Comparison of ENCODE assay signal across 8 cellular contexts in genomic region chr2:202910687-202911086, GRCh38. TPM values are rescaled to one million over a fixed set of nuclear protein-coding genes. Genes with fewer than 3 reads are reported as not detected.
DNase-seq lines count a peak whose midpoint lies in the region; ATAC-seq and TF ChIP-seq lines count a peak whose summit lies in the region.

No MANE protein-coding gene starts in this region.

- TF ChIP-seq CTCF in MCF 10A (IDR thresholded peaks at IDR 0.05; ENCODE audit: unreplicated experiment) = no peak

- peak overlapping the region; percentile 88 for H3K9ac ChIP-seq in HUES48 (ENCODE audit: low read depth, low read length)

- H3K27me3 ChIP-seq in ACC112 (ENCODE audit: insufficient read depth, low read length) (no peaks in the 10 kb centered on the region), HUES48 (ENCODE audit: control insufficient read depth, insufficient read depth, low read length) (no peaks in the 10 kb centered on the region), mononuclear cell (ENCODE audit: insufficient read depth, low read length) (no peaks in the 10 kb centered on the region)

- peak overlapping the region; percentile 96 for H3K4me3 Mint-ChIP-seq in MCF 10A (ENCODE audit: unreplicated experiment)

- no peak overlapping the region for H2AFZ ChIP-seq in ACC112 (ENCODE audit: low read length, unreplicated experiment)

- peaks cover 4% of the 10 kb centered on the region for H3K9me3 Mint-ChIP-seq in MCF 10A (ENCODE audit: unreplicated experiment)

- BruUV-seq in MCF 10A (replicated peaks; lab: Mats Ljungman, UMichigan) = no TSS peak

- no peak for ATAC-seq in GM21526 (IDR thresholded peaks at IDR 0.05; ENCODE audit: low FRiP score, unreplicated experiment)
- ATAC-seq in GM18861 (IDR thresholded peaks at IDR 0.05; ENCODE audit: unreplicated experiment) = no peak

- CTCF ChIA-PET in MCF 10A (lab: Yijun Ruan, JAX) = interaction anchor here (0.7 to 1.6 kb wide), 6 partner anchors 9 to 336 kb away, joined by 3 to 4 read pairs (median 4); no protein-coding TSS in a partner anchor

- H3K4me1 ChIP-seq in ACC112 (ENCODE audit: control insufficient read depth, insufficient read depth, low read length, unreplicated experiment) (peaks cover 16% of the 10 kb centered on the region), HUES48 (ENCODE audit: control insufficient read depth, insufficient read depth, low read length) (no peaks in the 10 kb centered on the region), mononuclear cell (ENCODE audit: insufficient read depth, low read length) (peaks cover 23% of the 10 kb centered on the region)

- H3K4me3 ChIP-seq in ACC112 (ENCODE audit: low read depth, low read length) (peak overlapping the region; percentile 90), HUES48 (ENCODE audit: low read depth, low read length) (peak overlapping the region; percentile 99), mononuclear cell (ENCODE audit: low read length) (peak overlapping the region; percentile 66)

- no peak overlapping the region for H3K27ac ChIP-seq in ACC112 (ENCODE audit: low read depth, low read length)
- H3K27ac ChIP-seq in HUES48 (ENCODE audit: low read depth, low read length) = no peak overlapping the region

- H3K79me2 ChIP-seq in ACC112 (ENCODE audit: control insufficient read depth, insufficient read depth, low read length, unreplicated experiment) = peaks cover 44% of the 10 kb centered on the region

- intact Hi-C loops in MCF 10A (cut with micrococcal nuclease) = loop anchor here (2.0 to 5.0 kb wide), 3 partner anchors 104 to 327 kb away; partner anchors contain the start of genes CYP20A1 and NBEAL1

- peaks cover 13% of the 10 kb centered on the region for H3K36me3 ChIP-seq in ACC112 (ENCODE audit: insufficient read depth, low read length)
- H3K36me3 ChIP-seq in HUES48 (ENCODE audit: control insufficient read depth, insufficient read depth, low read length) = peaks cover 23% of the 10 kb centered on the region

- POLR2A ChIA-PET in MCF 10A (lab: Yijun Ruan, JAX) = interaction anchor here (0.5 to 4.0 kb wide), 16 partner anchors 9 to 999 kb away, joined by 3 to 41 read pairs (median 4); partner anchors contain the start of genes CYP20A1, FAM117B, ICA1L and NBEAL1

- H3K27me3 Mint-ChIP-seq in MCF 10A (ENCODE audit: insufficient read depth, unreplicated experiment) = no peaks in the 10 kb centered on the region

- peaks cover 21% of the 10 kb centered on the region for H3K36me3 Mint-ChIP-seq in MCF 10A (ENCODE audit: insufficient read depth, unreplicated experiment)

- no peak for DNase-seq in MCF 10A (ENCODE audit: unreplicated experiment)
- no peak for DNase-seq in stimulated activated CD4-positive, alpha-beta T cell treated with anti-CD3 and anti-CD28 coated beads, Interleukin-15, amount 100 ng/mL, for 24 hours
- DNase-seq in cortex of kidney (lab: John Stamatoyannopoulos, UW) = no peak

- H3K9me3 ChIP-seq in HUES48 (ENCODE audit: control insufficient read depth, insufficient read depth, low read length) (no peaks in the 10 kb centered on the region), mononuclear cell (ENCODE audit: low read depth, low read length) (no peaks in the 10 kb centered on the region)

- H3K27ac Mint-ChIP-seq in MCF 10A (ENCODE audit: low read depth, unreplicated experiment) = peak overlapping the region; percentile 55

- peaks cover 18% of the 10 kb centered on the region for H3K4me1 Mint-ChIP-seq in MCF 10A (ENCODE audit: insufficient read depth, unreplicated experiment)

RNA-seq across cellular contexts. Expression of gene WDR12, which starts 0.8 kb away (rescaled TPM):
- total RNA-seq in MCF 10A (2022) (141 and 146 TPM in 2 replicates), mononuclear cell (4.2 TPM)

RNA-seq across cellular contexts. Expression of gene CARF, which starts 1.4 kb away (rescaled TPM):
- total RNA-seq in MCF 10A (2022) (6.8 and 8.2 TPM in 2 replicates), mononuclear cell (12.5 TPM)

RNA-seq across cellular contexts. Expression of gene ICA1L, which starts 39.1 kb away (rescaled TPM):
- total RNA-seq in MCF 10A (2022) (6.5 and 8.0 TPM in 2 replicates), mononuclear cell (3.4 TPM)

Comparison
In these comparisons a context has a peak if more than half of its experiments do, and no peak if none do; other contexts are left out.
1. RNA of gene WDR12, which starts 0.8 kb away (total RNA-seq): 141 to 146 TPM in MCF 10A; 4.2 TPM in mononuclear cell (single experiment); every median in the first group is over 10 times any median in the second.
2. Peak in every context shown above with its lines, with median percentiles within 50 percentile points of each other: H3K4me3 ChIP-seq.